8 cellular contexts compared by ENCODE assay signal in genomic region chr19:4909897-4910593, GRCh38. TPM values are rescaled to one million over a fixed set of nuclear protein-coding genes. Genes with fewer than 3 reads are reported as not detected.
DNase-seq lines count a peak whose midpoint lies in the region; ATAC-seq and TF ChIP-seq lines count a peak whose summit lies in the region.

No MANE protein-coding gene starts in this region.

- peaks cover 4% of the 10 kb centered on the region for H3K27me3 Mint-ChIP-seq in endodermal cell (ENCODE audit: insufficient read depth)

- peaks cover 21% of the 10 kb centered on the region for H3K4me1 ChIP-seq in NT2/D1 (ENCODE audit: insufficient read depth, insufficient read length)
- peaks cover 12% of the 10 kb centered on the region for H3K4me1 ChIP-seq in endodermal cell (ENCODE audit: control insufficient read depth, insufficient read depth, low read length)
- peaks cover 20% of the 10 kb centered on the region for H3K4me1 ChIP-seq in mesodermal cell (ENCODE audit: control insufficient read depth, insufficient read depth, low read length, poor library complexity, severe bottlenecking)

- H3K9me3 ChIP-seq in NT2/D1 (ENCODE audit: insufficient read depth, low read length) = no peaks in the 10 kb centered on the region
- H3K9me3 ChIP-seq in endodermal cell (ENCODE audit: control insufficient read depth, low read length) = no peaks in the 10 kb centered on the region
- no peaks in the 10 kb centered on the region for H3K9me3 ChIP-seq in mesodermal cell (ENCODE audit: control insufficient read depth, low read length)

- TF ChIP-seq CTCF in endodermal cell (conservative IDR thresholded peaks at IDR 0.05) = no peak

- H3K27ac ChIP-seq in endodermal cell (ENCODE audit: low read depth, low read length) = peak overlapping the region; percentile 55
- H3K27ac ChIP-seq in mesodermal cell (ENCODE audit: low read depth, low read length, severe bottlenecking) = peak overlapping the region; percentile 81

- WGBS in endodermal cell (ENCODE audit: insufficient coverage in 1 of 2, insufficient read length in 1 of 2), 2 experiments = 1% methylated on average over 84 of the region's 85 CpGs; no CpG with 5 or more reads in 1 of the 2 experiments
- WGBS in mesodermal cell (ENCODE audit: insufficient coverage in 2 of 2), 2 experiments = 0 to 1% methylated on average over 26 to 60 of the region's 85 CpGs

- peak overlapping the region; percentile 74 for H3K4me3 Mint-ChIP-seq in endodermal cell

- H3K27ac Mint-ChIP-seq in endodermal cell = peak overlapping the region; percentile 66

- DNase-seq in CD1c-positive myeloid dendritic cell (ENCODE audit: extremely low spot score) = peak; percentile 95
- peak; percentile 96 for DNase-seq in HuH-7 (ENCODE audit: low spot score)
- DNase-seq in NT2/D1 (ENCODE audit: low read depth, low spot score) = peak; percentile 82
- peak; percentile 76 for DNase-seq in activated CD8-positive, alpha-beta memory T cell treated with anti-CD3 and anti-CD28 coated beads, Interleukin-2, amount 50 U/mL, for 1 hour (ENCODE audit: extremely low read depth)
- peak; percentile 96 for DNase-seq in endodermal cell
- peak; percentile 86 for DNase-seq in stimulated activated CD8-positive, alpha-beta memory T cell treated with anti-CD3 and anti-CD28 coated beads, Interleukin-12 subunit alpha, Interleukin-12 subunit beta, amount 100 ng/mL, for 4 hours (ENCODE audit: low read depth)

- H3K9ac ChIP-seq in NT2/D1 (ENCODE audit: insufficient read length, low read depth) (peak overlapping the region; percentile 91), endodermal cell (ENCODE audit: extremely low read depth, low read length, poor library complexity, severe bottlenecking) (peak overlapping the region; percentile 38)

- ATAC-seq in GM21367 (IDR thresholded peaks at IDR 0.05; ENCODE audit: unreplicated experiment) = peak; percentile 53

- H3K36me3 Mint-ChIP-seq in endodermal cell (ENCODE audit: low read depth) = peaks cover 28% of the 10 kb centered on the region

- peaks cover 22% of the 10 kb centered on the region for H3K4me1 Mint-ChIP-seq in endodermal cell

- H3K9me3 Mint-ChIP-seq in endodermal cell = no peaks in the 10 kb centered on the region

- H3K36me3 ChIP-seq in NT2/D1 (ENCODE audit: insufficient read depth, insufficient read length, low read length) (peaks cover 47% of the 10 kb centered on the region), endodermal cell (ENCODE audit: control insufficient read depth, insufficient read depth, low read length) (peaks cover 24% of the 10 kb centered on the region), mesodermal cell (ENCODE audit: control insufficient read depth, insufficient read depth, low read length) (peaks cover 30% of the 10 kb centered on the region)

- H3K4me3 ChIP-seq in NT2/D1 (ENCODE audit: insufficient read length, low read depth) (peak overlapping the region; percentile 81), endodermal cell (ENCODE audit: low read length) (peak overlapping the region; percentile 78), mesodermal cell (ENCODE audit: extremely low read depth, insufficient read depth, low read length, poor library complexity, severe bottlenecking) (peak overlapping the region; percentile 64)

- H3K27me3 ChIP-seq in NT2/D1 (ENCODE audit: insufficient read depth, insufficient read length) (no peaks in the 10 kb centered on the region), endodermal cell (ENCODE audit: control insufficient read depth, insufficient read depth, low read length, poor library complexity, severe bottlenecking) (no peaks in the 10 kb centered on the region)

RNA-seq across cellular contexts. Expression of gene UHRF1, which starts 0.7 kb away (rescaled TPM):
- 10 to 100 TPM; 54.6 to 59.4 TPM for total RNA-seq in endodermal cell
- polyA plus RNA-seq in endodermal cell (2013, experiment 1 of 2) = 59.3 TPM
- polyA plus RNA-seq in endodermal cell (2013, experiment 2 of 2) = 57.0 TPM
- polyA plus RNA-seq in mesodermal cell (2013, experiment 1 of 2) = 24.0 TPM
- polyA plus RNA-seq in mesodermal cell (2013, experiment 2 of 2) = 22.7 TPM

RNA-seq across cellular contexts. Expression of gene ARRDC5, which starts 7.3 kb away (rescaled TPM):
- not detected for total RNA-seq in endodermal cell
- not detected for polyA plus RNA-seq in endodermal cell (2013, experiment 1 of 2)
- polyA plus RNA-seq in endodermal cell (2013, experiment 2 of 2) = not detected
- polyA plus RNA-seq in mesodermal cell (2013, experiment 1 of 2) = not detected
- not detected for polyA plus RNA-seq in mesodermal cell (2013, experiment 2 of 2)

RNA-seq across cellular contexts. Expression of gene PLIN3, which starts 42.6 kb away (rescaled TPM):
- total RNA-seq in endodermal cell = 10 to 100 TPM; 80.0 to 80.9 TPM
- 62.6 TPM for polyA plus RNA-seq in endodermal cell (2013, experiment 1 of 2)
- 69.5 TPM for polyA plus RNA-seq in endodermal cell (2013, experiment 2 of 2)
- polyA plus RNA-seq in mesodermal cell (2013, experiment 1 of 2) = 120 TPM
- 106 TPM for polyA plus RNA-seq in mesodermal cell (2013, experiment 2 of 2)

RNA-seq across cellular contexts. Expression of gene KDM4B, which starts 58.9 kb away (rescaled TPM):
- total RNA-seq in endodermal cell = 10 to 100 TPM; 27.8 to 38.5 TPM
- polyA plus RNA-seq in endodermal cell (2013, experiment 1 of 2) = 38.5 TPM
- polyA plus RNA-seq in endodermal cell (2013, experiment 2 of 2) = 33.4 TPM
- polyA plus RNA-seq in mesodermal cell (2013, experiment 1 of 2) = 32.4 TPM
- 31.6 TPM for polyA plus RNA-seq in mesodermal cell (2013, experiment 2 of 2)

Comparison
In these comparisons a context has a peak if more than half of its experiments do, and no peak if none do; other contexts are left out.
1. Peak in every context shown above with its lines: DNase-seq, ATAC-seq, H3K4me3 ChIP-seq and H3K27ac ChIP-seq.